Comparison of ENCODE assay signal across 8 cellular contexts in the genomic region with DNA sequence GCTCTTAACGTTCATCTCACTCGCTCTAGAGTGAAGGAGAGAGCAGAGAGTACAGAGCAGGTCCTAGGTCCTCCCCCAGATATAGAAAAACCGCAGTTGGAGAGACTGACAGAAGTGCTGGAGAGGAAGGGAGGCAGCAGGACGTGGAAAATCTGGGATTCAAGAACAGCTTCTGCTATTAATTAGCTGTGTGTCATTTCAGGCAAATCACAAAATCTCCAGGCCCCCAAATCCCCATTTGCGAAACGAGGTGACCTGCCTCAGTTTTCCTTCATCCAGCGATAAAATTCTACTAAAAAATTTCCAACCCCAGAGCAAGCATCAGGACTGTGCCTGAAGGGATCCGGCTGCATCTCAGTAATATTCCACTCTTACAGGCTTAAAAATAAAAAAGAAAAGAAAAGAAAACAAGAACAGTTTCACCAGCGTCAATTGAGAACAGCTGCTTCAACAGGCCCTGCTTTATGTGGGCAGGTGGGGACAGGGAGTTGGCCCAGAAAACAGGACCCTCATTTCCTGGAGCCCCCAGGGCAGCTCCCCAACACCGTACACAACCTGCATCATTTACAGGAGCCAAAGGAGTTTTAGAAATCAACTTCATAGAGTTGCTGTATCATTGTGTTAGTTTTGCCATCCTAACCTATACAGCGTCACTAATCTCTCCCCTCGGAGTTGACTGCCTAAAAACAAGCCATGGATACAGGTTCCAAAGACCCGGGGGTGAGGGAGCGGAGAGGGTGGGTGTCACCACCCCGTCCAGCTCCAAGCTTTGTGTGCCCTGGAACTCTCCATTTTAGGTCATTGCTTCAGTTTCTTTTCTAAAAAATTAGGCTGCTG. TPM values are rescaled to one million over a fixed set of nuclear protein-coding genes. Genes with fewer than 3 reads are reported as not detected.
DNase-seq lines count a peak whose midpoint lies in the region; ATAC-seq, FAIRE-seq and TF ChIP-seq lines count a peak whose summit lies in the region.

No MANE protein-coding gene starts in this region.

- no peaks in the 10 kb centered on the region for H3K9me3 Mint-ChIP-seq in T-helper 1 cell treated with Interleukin-12 subunit alpha and Interleukin-12 subunit beta and Interleukin-4 antibody, amounts not matched to agents 30 μg/mL and 1 μg/mL, for 36 hours

- H3K27me3 Mint-ChIP-seq in T-helper 1 cell treated with Interleukin-12 subunit alpha and Interleukin-12 subunit beta and Interleukin-4 antibody, amounts not matched to agents 30 μg/mL and 1 μg/mL, for 36 hours (ENCODE audit: low read depth) = no peaks in the 10 kb centered on the region

- H3K4me3 ChIP-seq in Karpas-422 (ENCODE audit: low read length) (peak overlapping the region; percentile 45), K562 (peak overlapping the region; percentile 41), right lobe of liver (peak overlapping the region in 2 of 3 donors; percentile 9 to 21), thymus (ENCODE audit: low read length) (peak overlapping the region; percentile 100)

- 0 out of 4 replicates have a peak, but pooled peaks of 1 of the 2 experiments have one; percentile 4 for TF ChIP-seq RAD21 in K562 (CRISPR knock-in tag; conservative IDR thresholded peaks at IDR 0.05 in 1 of 2, IDR thresholded peaks at IDR 0.05 in 1 of 2)

- intact Hi-C loops in K562 (cut with micrococcal nuclease) (loop anchor here (1.0 kb wide), 3 partner anchors 19 to 74 kb away; partner anchors contain the start of gene NEAT1), right lobe of liver (cut with DNase I) (loop anchor here in 1 of 2 donors (5.0 kb wide), 1 partner anchor 74 kb away; the partner anchor contains the start of gene NEAT1)

- H3K79me2 ChIP-seq in Karpas-422 (ENCODE audit: low read length) (peaks cover 26% of the 10 kb centered on the region), K562 (ENCODE audit: control insufficient read depth, insufficient read depth, low read length) (peaks cover 95% of the 10 kb centered on the region)

- H3K27ac ChIP-seq in Karpas-422 (ENCODE audit: low read length) (peak overlapping the region; percentile 89), K562 (ENCODE audit: extremely low read depth, low read depth, low read length) (peak overlapping the region; percentile 97), right lobe of liver (peak overlapping the region; percentile 94 to 100 (median 94)), thymus (ENCODE audit: low read depth) (peak overlapping the region; percentile 100)

- H3K4me2 ChIP-seq in Karpas-422 (ENCODE audit: low read depth, low read length, poor library complexity, severe bottlenecking) (peak overlapping the region; percentile 72), K562 (ENCODE audit: insufficient read depth, low read length) (peak overlapping the region; percentile 93)

- TF ChIP-seq CTCF in K562 (IDR thresholded peaks at IDR 0.05 in 2 of 3, conservative IDR thresholded peaks at IDR 0.05 in 1 of 3; ENCODE audit: insufficient read depth in 2 of 3, low read depth in 1 of 3, low read length in 3 of 3) = no peak
- TF ChIP-seq CTCF in right lobe of liver (IDR thresholded peaks at IDR 0.05) = no peak

- no peaks in the 10 kb centered on the region for H3K36me3 Mint-ChIP-seq in T-helper 1 cell treated with Interleukin-12 subunit alpha and Interleukin-12 subunit beta and Interleukin-4 antibody, amounts not matched to agents 30 μg/mL and 1 μg/mL, for 36 hours (ENCODE audit: low read depth)

- H2AFZ ChIP-seq in Karpas-422 (ENCODE audit: low read length) (0 out of 2 replicates have a peak overlapping the region, but pooled peaks have one; percentile 78), K562 (ENCODE audit: low read depth, low read length) (peak overlapping the region; percentile 57)

- H3K9me2 ChIP-seq in Karpas-422 (replicated peaks; ENCODE audit: insufficient read depth, low read length) = no peaks in the 10 kb centered on the region

- TF ChIP-seq POLR2A in K562 (conservative IDR thresholded peaks at IDR 0.05) = 0 out of 2 replicates have a peak, but pooled peaks have one; percentile 27
- TF ChIP-seq POLR2A in right lobe of liver (IDR thresholded peaks at IDR 0.05) = no peak

- no peak for ATAC-seq in K562
- no peak for ATAC-seq in right lobe of liver
- ATAC-seq in GM18858 (IDR thresholded peaks at IDR 0.05; ENCODE audit: unreplicated experiment) = no peak

- peaks cover 62% of the 10 kb centered on the region for H3K4me1 ChIP-seq in Karpas-422 (ENCODE audit: low read length)
- H3K4me1 ChIP-seq in K562 (replicated peaks in 1 of 2; ENCODE audit: control insufficient read depth in 2 of 2, insufficient read depth in 2 of 2, low read length in 2 of 2) = peaks cover 45 to 47% of the 10 kb centered on the region in 2 experiments
- H3K4me1 ChIP-seq in right lobe of liver = peaks cover 0 to 54% (median 28%) of the 10 kb centered on the region in 4 donors
- H3K4me1 ChIP-seq in thymus (ENCODE audit: control insufficient read depth, insufficient read depth, low read length) = peaks cover 25% of the 10 kb centered on the region

- BruUV-seq in K562 (replicated peaks; lab: Mats Ljungman, UMichigan) = TSS peak; percentile 96

- 5% methylated on average over 15 of the region's 15 CpGs for WGBS in K562 (ENCODE audit: insufficient coverage, low coverage, missing lambda C conversion rate)
- 51% methylated on average over 14 of the region's 15 CpGs for WGBS in right lobe of liver (ENCODE audit: insufficient coverage, low coverage, low lambda C conversion rate, missing lambda C conversion rate)
- 41% methylated on average over 15 of the region's 15 CpGs for WGBS in thymus

- H3K36me3 ChIP-seq in Karpas-422 (ENCODE audit: insufficient read depth, low read length) = peaks cover 25% of the 10 kb centered on the region
- peaks cover 25% of the 10 kb centered on the region for H3K36me3 ChIP-seq in K562 (ENCODE audit: control insufficient read depth, insufficient read depth, low read length)
- no peaks in the 10 kb centered on the region for H3K36me3 ChIP-seq in right lobe of liver
- peaks cover 11% of the 10 kb centered on the region for H3K36me3 ChIP-seq in thymus (ENCODE audit: control insufficient read depth, insufficient read depth)

- POLR2A ChIA-PET in K562 (lab: Yijun Ruan, JAX) = interaction anchor here (0.6 to 27.6 kb wide), 23 partner anchors 8 to 182 kb away, joined by 3 to 2118 read pairs (median 9); partner anchors contain the start of genes CDC42EP2, FAM89B, FRMD8 and NEAT1

- peaks cover 33% of the 10 kb centered on the region for H3K4me1 Mint-ChIP-seq in T-helper 1 cell treated with Interleukin-12 subunit alpha and Interleukin-12 subunit beta and Interleukin-4 antibody, amounts not matched to agents 30 μg/mL and 1 μg/mL, for 36 hours (ENCODE audit: low read depth)

- no peaks in the 10 kb centered on the region for H3K9me1 ChIP-seq in K562 (ENCODE audit: control insufficient read depth, insufficient read depth, low read length)

- H3K27me3 ChIP-seq in Karpas-422 (ENCODE audit: low read length) = no peaks in the 10 kb centered on the region
- no peaks in the 10 kb centered on the region for H3K27me3 ChIP-seq in K562 (ENCODE audit: control insufficient read depth in 2 of 2, insufficient read depth in 2 of 2, low read length in 2 of 2)
- H3K27me3 ChIP-seq in right lobe of liver = no peaks in the 10 kb centered on the region
- no peaks in the 10 kb centered on the region for H3K27me3 ChIP-seq in thymus (ENCODE audit: control insufficient read depth, insufficient read depth)

- peaks cover 23% of the 10 kb centered on the region for H4K20me1 ChIP-seq in Karpas-422 (ENCODE audit: insufficient read depth, low read depth, low read length)
- peaks cover 25% of the 10 kb centered on the region for H4K20me1 ChIP-seq in K562 (replicated peaks; ENCODE audit: control insufficient read depth, insufficient read depth, low read length)

- peak overlapping the region; percentile 68 for H3K9ac ChIP-seq in Karpas-422 (ENCODE audit: low read length)
- H3K9ac ChIP-seq in K562 (ENCODE audit: insufficient read depth in 1 of 2, low read depth in 2 of 2, low read length in 2 of 2) = peak overlapping the region; percentile 91 to 93

- DNase-seq in T-helper 1 cell = no peak
- no peak for DNase-seq in Karpas-422
- DNase-seq in K562 (ENCODE audit: extremely low read depth in 1 of 4, low spot score in 3 of 4) = peak in 1 of 4 experiments; percentile 62
- peak in 1 of 3 donors; percentile 51 for DNase-seq in right lobe of liver
- no peak for DNase-seq in activated CD4-positive, CD25-positive, alpha-beta regulatory T cell treated with anti-CD3 and anti-CD28 coated beads, Interleukin-2, amount 50 U/mL, for 72 hours

- CTCF ChIA-PET in K562 (lab: Yijun Ruan, JAX; ENCODE audit: low intra/inter-chr PET ratio) = no interaction called here

- H3K9me3 ChIP-seq in Karpas-422 (ENCODE audit: low read length) (no peaks in the 10 kb centered on the region), K562 (replicated peaks; ENCODE audit: control insufficient read depth, insufficient read depth, low read depth, low read length) (no peaks in the 10 kb centered on the region), right lobe of liver (no peaks in the 10 kb centered on the region), thymus (ENCODE audit: control insufficient read depth) (no peaks in the 10 kb centered on the region)

- in situ Hi-C loops in K562 (cut with MboI) = no loop called here

- peak overlapping the region; percentile 76 for H3K4me3 Mint-ChIP-seq in T-helper 1 cell treated with Interleukin-12 subunit alpha and Interleukin-12 subunit beta and Interleukin-4 antibody, amounts not matched to agents 30 μg/mL and 1 μg/mL, for 36 hours

- peak; percentile 29 for FAIRE-seq in K562 (lab: Jason Lieb, UNC)

- no peak for TF ChIP-seq EP300 in K562 (IDR thresholded peaks at IDR 0.05; ENCODE audit: low read length)

- H3K27ac Mint-ChIP-seq in T-helper 1 cell treated with Interleukin-12 subunit alpha and Interleukin-12 subunit beta and Interleukin-4 antibody, amounts not matched to agents 30 μg/mL and 1 μg/mL, for 36 hours = no peak overlapping the region

RNA-seq across cellular contexts. Expression of gene MALAT1, which starts 2.3 kb away (rescaled TPM):
- 3,783 and 4,167 TPM in 2 replicates for total RNA-seq in Karpas-422 (2014; rRNA removed; shearing (Covaris generic); ENCODE audit: low replicate concordance)
- 25,088 and 54,166 TPM in 2 replicates for total RNA-seq in K562 (2011; cell fraction: chromatin; rRNA removed; ENCODE audit: low replicate concordance)
- 9,055 and 12,105 TPM in 2 replicates for total RNA-seq in K562 (2011; cell fraction: nucleolus; rRNA removed)
- 29,585 and 58,308 TPM in 2 replicates for total RNA-seq in K562 (2011; cell fraction: nucleoplasm; rRNA removed)
- total RNA-seq in K562 (2014; rRNA removed) (1,943 and 2,212 TPM in 2 replicates), K562 (2014; rRNA removed; fragmentation: Illumina TruSeq; extraction: Trizol) (2,548 and 2,859 TPM in 2 replicates), K562 (2015; rRNA removed; fragmentation: Illumina TruSeq; extraction: Trizol) (2,437 and 2,551 TPM in 2 replicates), K562 (2021) (4,052 and 5,928 TPM in 2 replicates), right lobe of liver (1,000 to 10,000 TPM; 2,716 to 5,163 (median 3,933) TPM)
- polyA plus RNA-seq in K562 (2011; rRNA removed) (980 and 1,205 TPM in 2 replicates), K562 (2014; fragmentation: Illumina TruSeq; extraction: Trizol) (363 and 398 TPM in 2 replicates), K562 (2014; fragmentation: Nextera tagmentation; extraction: Ambion mirVana) (1,000 to 10,000 TPM; 1,606 to 8,715 TPM), K562 (2014; rRNA removed) (1,666 and 2,351 TPM in 2 replicates), thymus (682 TPM)
- polyA plus RNA-seq in K562 (2011; cell fraction: cytosol; rRNA removed) = 93.6 and 371 TPM in 2 replicates
- polyA plus RNA-seq in K562 (2011; cell fraction: nucleus; rRNA removed) = 5,475 and 8,513 TPM in 2 replicates
- polyA plus RNA-seq in K562 (2012) = 1,113 and 1,346 TPM in 2 replicates
- 5,106 and 10,064 TPM in 2 replicates for polyA minus RNA-seq in K562 (2011; rRNA and poly(A)+ RNA removed)
- 2,869 and 5,041 TPM in 2 replicates for polyA minus RNA-seq in K562 (2011; cell fraction: cytosol; rRNA and poly(A)+ RNA removed)
- 20,177 and 33,147 TPM in 2 replicates for polyA minus RNA-seq in K562 (2011; cell fraction: nucleus; rRNA and poly(A)+ RNA removed)

RNA-seq across cellular contexts. Expression of gene SCYL1, which starts 28.4 kb away (rescaled TPM):
- total RNA-seq in Karpas-422 (2014; rRNA removed; shearing (Covaris generic); ENCODE audit: low replicate concordance) = 39.1 and 79.0 TPM in 2 replicates
- 59.7 and 207 TPM in 2 replicates for total RNA-seq in K562 (2011; cell fraction: chromatin; rRNA removed; ENCODE audit: low replicate concordance)
- total RNA-seq in K562 (2011; cell fraction: nucleolus; rRNA removed) = 125 and 130 TPM in 2 replicates
- 91.0 and 98.2 TPM in 2 replicates for total RNA-seq in K562 (2011; cell fraction: nucleoplasm; rRNA removed)
- total RNA-seq in K562 (2014; rRNA removed) = 145 and 156 TPM in 2 replicates
- total RNA-seq in K562 (2014; rRNA removed; fragmentation: Illumina TruSeq; extraction: Trizol) = 14.2 and 20.2 TPM in 2 replicates
- total RNA-seq in K562 (2015; rRNA removed; fragmentation: Illumina TruSeq; extraction: Trizol) = 57.6 and 59.0 TPM in 2 replicates
- total RNA-seq in K562 (2021) = 113 and 115 TPM in 2 replicates
- polyA plus RNA-seq in K562 (2011; rRNA removed) = 55.0 and 79.2 TPM in 2 replicates
- polyA plus RNA-seq in K562 (2011; cell fraction: cytosol; rRNA removed) = 121 and 188 TPM in 2 replicates
- 124 and 172 TPM in 2 replicates for polyA plus RNA-seq in K562 (2011; cell fraction: nucleus; rRNA removed)
- polyA plus RNA-seq in K562 (2012) = 54.7 and 95.3 TPM in 2 replicates
- 76.1 and 81.3 TPM in 2 replicates for polyA plus RNA-seq in K562 (2014; fragmentation: Illumina TruSeq; extraction: Trizol)
- polyA plus RNA-seq in K562 (2014; fragmentation: Nextera tagmentation; extraction: Ambion mirVana) = 1 to 10 TPM; 1.9 to 4.7 TPM
- 96.0 and 104 TPM in 2 replicates for polyA plus RNA-seq in K562 (2014; rRNA removed)
- polyA minus RNA-seq in K562 (2011; rRNA and poly(A)+ RNA removed) = 27.0 and 42.0 TPM in 2 replicates
- 62.5 and 74.3 TPM in 2 replicates for polyA minus RNA-seq in K562 (2011; cell fraction: cytosol; rRNA and poly(A)+ RNA removed)
- 31.2 and 38.2 TPM in 2 replicates for polyA minus RNA-seq in K562 (2011; cell fraction: nucleus; rRNA and poly(A)+ RNA removed)
- total RNA-seq in right lobe of liver = 10 to 100 TPM; 51.3 to 82.3 (median 57.0) TPM
- 68.1 TPM for polyA plus RNA-seq in thymus

Comparison
In these comparisons a context has a peak if more than half of its experiments do, and no peak if none do; other contexts are left out.
1. H3K4me3 ChIP-seq: peak in every context shown above with its lines; median percentile 100 in thymus; 45 in Karpas-422; 41 in K562; 15 in right lobe of liver.